ENCODE assay signal across 9 cellular contexts in genomic region chr1:59057211-59057694, GRCh38.
A peak's percentile ranks its signal among the peaks of the same experiment; 100 is the strongest.
DNase-seq lines count a peak whose midpoint lies in the region; ATAC-seq, FAIRE-seq and TF ChIP-seq lines count a peak whose summit lies in the region.
"Had no signal": no experiment of that assay in that cellular context is flagged by ENCODE, and none has a peak within 500 bp of the region (broad histone marks: within the 10 kb centered on the region; RNA-seq: fewer than 3 reads in every experiment).

No MANE protein-coding gene starts in this region.

- peak overlapping the region; percentile 49 for H3K27ac ChIP-seq in right cardiac atrium (ENCODE audit: low read length)

- peaks cover 8% of the 10 kb centered on the region for H3K4me1 ChIP-seq in right cardiac atrium (ENCODE audit: control insufficient read depth, insufficient read depth, low read length)

- no peaks in the 10 kb centered on the region for H3K27me3 Mint-ChIP-seq in WTC11 (ENCODE audit: low read depth)
- H3K27me3 Mint-ChIP-seq in stimulated activated memory B cell treated with anti-CD40 and anti-IgM and Interleukin-4, amounts not matched to agents 10 μg/mL and 1 μg/mL and 100 μg/mL, for 72 hours: no peaks in the 10 kb centered on the region
- peaks cover 5% of the 10 kb centered on the region for H3K27me3 Mint-ChIP-seq in activated T-helper 17 cell treated with anti-CD3 and anti-CD28 coated beads, Interleukin-2, amount 50 U/mL, for 72 hours

- FAIRE-seq in RCC 7860 (lab: Jason Lieb, UNC): no peak
- FAIRE-seq: islet of Langerhans had no signal

- WGBS in right cardiac atrium: 27% methylated on average over 6 of the region's 6 CpGs

- H3K27ac Mint-ChIP-seq in WTC11: no peak overlapping the region
- peak overlapping the region; percentile 55 for H3K27ac Mint-ChIP-seq in stimulated activated memory B cell treated with anti-CD40 and anti-IgM and Interleukin-4, amounts not matched to agents 10 μg/mL and 1 μg/mL and 100 μg/mL, for 72 hours
- no peak overlapping the region for H3K27ac Mint-ChIP-seq in activated T-helper 17 cell treated with anti-CD3 and anti-CD28 coated beads, Interleukin-2, amount 50 U/mL, for 72 hours

- intact Hi-C loops in right cardiac atrium (cut with DNase I): no loop called here

- H3K4me3 ChIP-seq in right cardiac atrium (ENCODE audit: low read length): no peak overlapping the region

- ATAC-seq in WTC11 (peak; percentile 63), right cardiac atrium (peak; percentile 87 to 94)
- peak; percentile 16 for ATAC-seq in stimulated activated memory B cell treated with anti-CD40 and anti-IgM and Interleukin-4, amounts not matched to agents 10 μg/mL and 1 μg/mL and 100 μg/mL, for 72 hours
- ATAC-seq in activated T-helper 17 cell treated with anti-CD3 and anti-CD28 coated beads, Interleukin-2, amount 50 U/mL, for 72 hours (replicated peaks): no peak

- CTCF ChIA-PET in WTC11 (lab: Charles Lee): interaction anchor here (1.1 kb wide), 1 partner anchor 20 kb away, joined by 3 read pairs; no protein-coding TSS in a partner anchor

- POLR2A ChIA-PET in WTC11 (lab: Charles Lee): interaction anchor here (1.0 kb wide), 1 partner anchor 20 kb away, joined by 3 read pairs; no protein-coding TSS in a partner anchor

- DNase-seq in HPDE6-E6E7 (ENCODE audit: extremely low spot score) (peak; percentile 51), WTC11 (ENCODE audit: low spot score) (peak; percentile 40), right cardiac atrium (peak; percentile 84 to 94 (median 92)), SHP77 treated with DMSO at 0.1 percent for 48 hours (lab: John Stamatoyannopoulos, UW) (no peak), RCC 7860 (ENCODE audit: low spot score) (no peak), foreskin melanocyte (no peak)

- H3K4me3 Mint-ChIP-seq in WTC11: no peak overlapping the region
- no peak overlapping the region for H3K4me3 Mint-ChIP-seq in stimulated activated memory B cell treated with anti-CD40 and anti-IgM and Interleukin-4, amounts not matched to agents 10 μg/mL and 1 μg/mL and 100 μg/mL, for 72 hours
- H3K4me3 Mint-ChIP-seq in activated T-helper 17 cell treated with anti-CD3 and anti-CD28 coated beads, Interleukin-2, amount 50 U/mL, for 72 hours: no peak overlapping the region

- peaks cover 13% of the 10 kb centered on the region for H3K36me3 Mint-ChIP-seq in WTC11
- H3K36me3 Mint-ChIP-seq in stimulated activated memory B cell treated with anti-CD40 and anti-IgM and Interleukin-4, amounts not matched to agents 10 μg/mL and 1 μg/mL and 100 μg/mL, for 72 hours: peaks cover 22% of the 10 kb centered on the region
- H3K36me3 Mint-ChIP-seq in activated T-helper 17 cell treated with anti-CD3 and anti-CD28 coated beads, Interleukin-2, amount 50 U/mL, for 72 hours (ENCODE audit: low read depth): no peaks in the 10 kb centered on the region

- no peaks in the 10 kb centered on the region for H3K9me3 ChIP-seq in right cardiac atrium (ENCODE audit: control insufficient read depth, low read length)

- H3K4me1 Mint-ChIP-seq in WTC11: peaks cover 54% of the 10 kb centered on the region
- H3K4me1 Mint-ChIP-seq in stimulated activated memory B cell treated with anti-CD40 and anti-IgM and Interleukin-4, amounts not matched to agents 10 μg/mL and 1 μg/mL and 100 μg/mL, for 72 hours: peaks cover 17% of the 10 kb centered on the region
- no peaks in the 10 kb centered on the region for H3K4me1 Mint-ChIP-seq in activated T-helper 17 cell treated with anti-CD3 and anti-CD28 coated beads, Interleukin-2, amount 50 U/mL, for 72 hours

- no peaks in the 10 kb centered on the region for H3K9me3 Mint-ChIP-seq in WTC11
- H3K9me3 Mint-ChIP-seq in stimulated activated memory B cell treated with anti-CD40 and anti-IgM and Interleukin-4, amounts not matched to agents 10 μg/mL and 1 μg/mL and 100 μg/mL, for 72 hours: peaks cover 3% of the 10 kb centered on the region
- no peaks in the 10 kb centered on the region for H3K9me3 Mint-ChIP-seq in activated T-helper 17 cell treated with anti-CD3 and anti-CD28 coated beads, Interleukin-2, amount 50 U/mL, for 72 hours

- H3K27me3 ChIP-seq in right cardiac atrium (ENCODE audit: control insufficient read depth, insufficient read depth): no peaks in the 10 kb centered on the region

- TF ChIP-seq CTCF in WTC11 (IDR thresholded peaks at IDR 0.05): no peak

TF ChIP-seq in WTC11, 78 proteins besides CTCF, POLR2A, EP300 and RAD21 (continues in another document):
- TF ChIP-seq SOX15 (CRISPR knock-in tag; IDR thresholded peaks at IDR 0.05) (no peak), JAZF1 (CRISPR knock-in tag; IDR thresholded peaks at IDR 0.05) (no peak), NFATC4 (CRISPR knock-in tag; IDR thresholded peaks at IDR 0.05) (no peak), GRHL2 (CRISPR knock-in tag; IDR thresholded peaks at IDR 0.05; ENCODE audit: insufficient replicate concordance, severe bottlenecking) (no peak), CBFB (CRISPR knock-in tag; IDR thresholded peaks at IDR 0.05; ENCODE audit: low read depth) (no peak), ESRRA (CRISPR knock-in tag; IDR thresholded peaks at IDR 0.05; ENCODE audit: borderline replicate concordance) (no peak), NR2C2 (CRISPR knock-in tag; IDR thresholded peaks at IDR 0.05) (no peak), HMGXB4 (CRISPR knock-in tag; IDR thresholded peaks at IDR 0.05) (no peak), ZBTB21 (CRISPR knock-in tag; IDR thresholded peaks at IDR 0.05; ENCODE audit: borderline replicate concordance) (no peak), HMGA2 (CRISPR knock-in tag; IDR thresholded peaks at IDR 0.05) (no peak), ELF4 (CRISPR knock-in tag; IDR thresholded peaks at IDR 0.05; ENCODE audit: low read depth) (no peak), ETV6 (CRISPR knock-in tag; IDR thresholded peaks at IDR 0.05) (no peak)
- TF ChIP-seq, protein P1, sequence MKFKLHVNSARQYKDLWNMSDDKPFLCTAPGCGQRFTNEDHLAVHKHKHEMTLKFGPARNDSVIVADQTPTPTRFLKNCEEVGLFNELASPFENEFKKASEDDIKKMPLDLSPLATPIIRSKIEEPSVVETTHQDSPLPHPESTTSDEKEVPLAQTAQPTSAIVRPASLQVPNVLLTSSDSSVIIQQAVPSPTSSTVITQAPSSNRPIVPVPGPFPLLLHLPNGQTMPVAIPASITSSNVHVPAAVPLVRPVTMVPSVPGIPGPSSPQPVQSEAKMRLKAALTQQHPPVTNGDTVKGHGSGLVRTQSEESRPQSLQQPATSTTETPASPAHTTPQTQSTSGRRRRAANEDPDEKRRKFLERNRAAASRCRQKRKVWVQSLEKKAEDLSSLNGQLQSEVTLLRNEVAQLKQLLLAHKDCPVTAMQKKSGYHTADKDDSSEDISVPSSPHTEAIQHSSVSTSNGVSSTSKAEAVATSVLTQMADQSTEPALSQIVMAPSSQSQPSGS (CRISPR knock-in tag; IDR thresholded peaks at IDR 0.05; ENCODE audit: borderline replicate concordance, low read depth): no peak
- TF ChIP-seq, protein P2, sequence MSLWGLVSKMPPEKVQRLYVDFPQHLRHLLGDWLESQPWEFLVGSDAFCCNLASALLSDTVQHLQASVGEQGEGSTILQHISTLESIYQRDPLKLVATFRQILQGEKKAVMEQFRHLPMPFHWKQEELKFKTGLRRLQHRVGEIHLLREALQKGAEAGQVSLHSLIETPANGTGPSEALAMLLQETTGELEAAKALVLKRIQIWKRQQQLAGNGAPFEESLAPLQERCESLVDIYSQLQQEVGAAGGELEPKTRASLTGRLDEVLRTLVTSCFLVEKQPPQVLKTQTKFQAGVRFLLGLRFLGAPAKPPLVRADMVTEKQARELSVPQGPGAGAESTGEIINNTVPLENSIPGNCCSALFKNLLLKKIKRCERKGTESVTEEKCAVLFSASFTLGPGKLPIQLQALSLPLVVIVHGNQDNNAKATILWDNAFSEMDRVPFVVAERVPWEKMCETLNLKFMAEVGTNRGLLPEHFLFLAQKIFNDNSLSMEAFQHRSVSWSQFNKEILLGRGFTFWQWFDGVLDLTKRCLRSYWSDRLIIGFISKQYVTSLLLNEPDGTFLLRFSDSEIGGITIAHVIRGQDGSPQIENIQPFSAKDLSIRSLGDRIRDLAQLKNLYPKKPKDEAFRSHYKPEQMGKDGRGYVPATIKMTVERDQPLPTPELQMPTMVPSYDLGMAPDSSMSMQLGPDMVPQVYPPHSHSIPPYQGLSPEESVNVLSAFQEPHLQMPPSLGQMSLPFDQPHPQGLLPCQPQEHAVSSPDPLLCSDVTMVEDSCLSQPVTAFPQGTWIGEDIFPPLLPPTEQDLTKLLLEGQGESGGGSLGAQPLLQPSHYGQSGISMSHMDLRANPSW (CRISPR knock-in tag; conservative IDR thresholded peaks at IDR 0.05; ENCODE audit: low read depth): no peak
- TF ChIP-seq, protein P3, sequence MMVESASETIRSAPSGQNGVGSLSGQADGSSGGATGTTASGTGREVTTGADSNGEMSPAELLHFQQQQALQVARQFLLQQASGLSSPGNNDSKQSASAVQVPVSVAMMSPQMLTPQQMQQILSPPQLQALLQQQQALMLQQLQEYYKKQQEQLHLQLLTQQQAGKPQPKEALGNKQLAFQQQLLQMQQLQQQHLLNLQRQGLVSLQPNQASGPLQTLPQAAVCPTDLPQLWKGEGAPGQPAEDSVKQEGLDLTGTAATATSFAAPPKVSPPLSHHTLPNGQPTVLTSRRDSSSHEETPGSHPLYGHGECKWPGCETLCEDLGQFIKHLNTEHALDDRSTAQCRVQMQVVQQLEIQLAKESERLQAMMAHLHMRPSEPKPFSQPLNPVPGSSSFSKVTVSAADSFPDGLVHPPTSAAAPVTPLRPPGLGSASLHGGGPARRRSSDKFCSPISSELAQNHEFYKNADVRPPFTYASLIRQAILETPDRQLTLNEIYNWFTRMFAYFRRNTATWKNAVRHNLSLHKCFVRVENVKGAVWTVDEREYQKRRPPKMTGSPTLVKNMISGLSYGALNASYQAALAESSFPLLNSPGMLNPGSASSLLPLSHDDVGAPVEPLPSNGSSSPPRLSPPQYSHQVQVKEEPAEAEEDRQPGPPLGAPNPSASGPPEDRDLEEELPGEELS (CRISPR knock-in tag; IDR thresholded peaks at IDR 0.05): no peak

Comparison
In these comparisons a context has a peak if more than half of its experiments do, and no peak if none do; other contexts are left out.
1. DNase-seq: peak in HPDE6-E6E7 (single experiment), WTC11 (single experiment) and right cardiac atrium (3 of 3); none in SHP77 treated with DMSO at 0.1 percent for 48 hours (single experiment), RCC 7860 (single experiment) and foreskin melanocyte (single experiment).